ENCODE assay signal across 8 cellular contexts in the genomic region with DNA sequence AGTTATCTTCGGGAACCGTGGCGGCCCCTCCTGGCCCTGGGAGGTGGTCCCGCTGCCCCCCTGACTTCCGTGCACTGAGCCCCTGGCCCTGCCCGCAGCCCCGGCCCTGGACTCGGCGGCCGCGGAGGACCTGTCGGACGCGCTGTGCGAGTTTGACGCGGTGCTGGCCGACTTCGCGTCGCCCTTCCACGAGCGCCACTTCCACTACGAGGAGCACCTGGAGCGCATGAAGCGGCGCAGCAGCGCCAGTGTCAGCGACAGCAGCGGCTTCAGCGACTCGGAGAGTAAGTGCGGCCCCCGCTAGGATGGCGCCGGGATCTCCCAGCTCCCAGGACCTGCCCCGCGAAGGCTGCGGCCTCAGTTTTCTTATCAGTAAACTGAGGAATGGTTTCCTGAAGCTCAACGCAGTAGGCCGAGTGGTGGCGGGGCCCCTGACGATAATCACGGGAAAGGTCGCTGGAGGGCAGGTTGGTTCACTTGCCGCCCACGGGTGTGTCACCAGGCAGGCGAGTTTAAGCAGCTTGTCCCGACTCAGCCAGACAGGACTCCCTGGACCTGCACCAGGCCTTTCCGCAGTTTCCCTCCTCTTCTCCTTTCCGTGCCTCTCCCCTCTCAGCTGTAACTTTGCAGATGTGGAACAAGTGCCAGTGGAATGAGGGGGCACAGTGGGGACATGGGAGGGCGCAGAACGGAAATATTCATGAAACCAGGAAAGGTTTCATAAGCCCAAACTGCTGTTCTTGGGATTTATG. TPM values are rescaled to one million over a fixed set of nuclear protein-coding genes. Genes with fewer than 3 reads are reported as not detected.
A peak's percentile ranks its signal among the peaks of the same experiment; 100 is the strongest.
DNase-seq lines count a peak whose midpoint lies in the region; ATAC-seq, FAIRE-seq and TF ChIP-seq lines count a peak whose summit lies in the region.

No MANE protein-coding gene starts in this region.

- no peak for TF ChIP-seq POLR2A in breast epithelium (IDR thresholded peaks at IDR 0.05)

- peak overlapping the region; percentile 94 for H3K27ac Mint-ChIP-seq in T-helper 17 cell

- intact Hi-C loops in breast epithelium (cut with DNase I; ENCODE audit: low total_unique reads) (no loop called here), kidney (cut with DNase I) (no loop called here)

- H3K27ac ChIP-seq in breast epithelium (peak overlapping the region; percentile 57 to 70), kidney (ENCODE audit: low read depth in 2 of 2, low read length in 2 of 2) (peak overlapping the region in 1 of 2 donors; percentile 49)

- H3K4me1 ChIP-seq in breast epithelium (no peaks in the 10 kb centered on the region), kidney (ENCODE audit: control insufficient read depth in 1 of 2, insufficient read depth in 1 of 2, low read depth in 1 of 2, low read length in 2 of 2) (peaks cover 0 to 10% of the 10 kb centered on the region in 2 donors)

- H3K27me3 Mint-ChIP-seq in T-helper 17 cell: no peaks in the 10 kb centered on the region

- H3K9ac ChIP-seq in kidney (ENCODE audit: low read length in 2 of 2): peak overlapping the region; percentile 22 to 32

- TF ChIP-seq CTCF in breast epithelium (IDR thresholded peaks at IDR 0.05): no peak
- TF ChIP-seq CTCF in kidney (IDR thresholded peaks at IDR 0.05; ENCODE audit: borderline replicate concordance, extremely low read depth, insufficient read depth): no peak

- peak overlapping the region; percentile 78; the same call in 1 of the 2 replicates for H3K4me3 ChIP-seq in GM08714 (ENCODE audit: low read length)
- H3K4me3 ChIP-seq in breast epithelium: peak overlapping the region; percentile 66 to 79 (median 75)
- H3K4me3 ChIP-seq in kidney (ENCODE audit: low read length in 2 of 2): peak overlapping the region; percentile 40 to 67

- DNase-seq in T-helper 17 cell (peak; percentile 22 to 37 (median 28)), breast epithelium (ENCODE audit: low spot score in 2 of 2) (no peak), kidney (peak; percentile 79), NCI-H2171 (lab: John Stamatoyannopoulos, UW) (no peak)
- DNase-seq in stimulated activated CD4-positive, alpha-beta T cell treated with anti-CD3 and anti-CD28 coated beads, Interleukin-12 subunit alpha, Interleukin-12 subunit beta, amount 100 ng/mL, for 4 hours: peak; percentile 55

- peak; percentile 30 for ATAC-seq in HG02798 (IDR thresholded peaks at IDR 0.05; ENCODE audit: poor library complexity, unreplicated experiment)
- no peak for ATAC-seq in T-helper 17 cell
- no peak for ATAC-seq in HG02870 (IDR thresholded peaks at IDR 0.05; ENCODE audit: unreplicated experiment)

- peaks cover 13% of the 10 kb centered on the region for H3K36me3 Mint-ChIP-seq in T-helper 17 cell (ENCODE audit: low read depth)

- H3K4me3 Mint-ChIP-seq in T-helper 17 cell: peak overlapping the region; percentile 96

- peaks cover 50% of the 10 kb centered on the region for H3K4me1 Mint-ChIP-seq in T-helper 17 cell

- H3K27me3 ChIP-seq in breast epithelium: no peaks in the 10 kb centered on the region

- FAIRE-seq in kidney (lab: Jason Lieb, UNC): no peak

- peaks cover 5% of the 10 kb centered on the region for H3K9me3 ChIP-seq in T-helper 17 cell (ENCODE audit: control insufficient read depth, low read length, poor library complexity, severe bottlenecking)
- no peaks in the 10 kb centered on the region for H3K9me3 ChIP-seq in breast epithelium
- no peaks in the 10 kb centered on the region for H3K9me3 ChIP-seq in kidney (ENCODE audit: control insufficient read depth in 1 of 2, low read length in 2 of 2)

- H3K36me3 ChIP-seq in breast epithelium (no peaks in the 10 kb centered on the region), kidney (ENCODE audit: control insufficient read depth in 1 of 2, insufficient read depth in 2 of 2, low read length in 2 of 2) (no peaks in the 10 kb centered on the region)

RNA-seq across cellular contexts. Expression of a gene that starts 1.0 kb away (rescaled TPM):
- total RNA-seq in T-helper 17 cell (100 to 1,000 TPM; 283 to 548 TPM), breast epithelium (100 to 1,000 TPM in 1 of 3 donors, 10 to 100 TPM in 2; 91.8 to 112 (median 95.7) TPM), kidney (12.9 TPM)
- 40.9 TPM for polyA plus RNA-seq in kidney (ENCODE audit: insufficient read depth, low read depth, low replicate concordance)

Comparison
In these comparisons a context has a peak if more than half of its experiments do, and no peak if none do; other contexts are left out.
1. DNase-seq: peak in T-helper 17 cell (3 of 3), kidney (single experiment) and stimulated activated CD4-positive, alpha-beta T cell treated with anti-CD3 and anti-CD28 coated beads, Interleukin-12 subunit alpha, Interleukin-12 subunit beta, amount 100 ng/mL, for 4 hours (single experiment); none in breast epithelium (0 of 2) and NCI-H2171 (single experiment).
2. Peak in every context shown above with its lines, with median percentiles within 50 percentile points of each other: H3K4me3 ChIP-seq.